8 cellular contexts compared by ENCODE assay signal in the genomic region with DNA sequence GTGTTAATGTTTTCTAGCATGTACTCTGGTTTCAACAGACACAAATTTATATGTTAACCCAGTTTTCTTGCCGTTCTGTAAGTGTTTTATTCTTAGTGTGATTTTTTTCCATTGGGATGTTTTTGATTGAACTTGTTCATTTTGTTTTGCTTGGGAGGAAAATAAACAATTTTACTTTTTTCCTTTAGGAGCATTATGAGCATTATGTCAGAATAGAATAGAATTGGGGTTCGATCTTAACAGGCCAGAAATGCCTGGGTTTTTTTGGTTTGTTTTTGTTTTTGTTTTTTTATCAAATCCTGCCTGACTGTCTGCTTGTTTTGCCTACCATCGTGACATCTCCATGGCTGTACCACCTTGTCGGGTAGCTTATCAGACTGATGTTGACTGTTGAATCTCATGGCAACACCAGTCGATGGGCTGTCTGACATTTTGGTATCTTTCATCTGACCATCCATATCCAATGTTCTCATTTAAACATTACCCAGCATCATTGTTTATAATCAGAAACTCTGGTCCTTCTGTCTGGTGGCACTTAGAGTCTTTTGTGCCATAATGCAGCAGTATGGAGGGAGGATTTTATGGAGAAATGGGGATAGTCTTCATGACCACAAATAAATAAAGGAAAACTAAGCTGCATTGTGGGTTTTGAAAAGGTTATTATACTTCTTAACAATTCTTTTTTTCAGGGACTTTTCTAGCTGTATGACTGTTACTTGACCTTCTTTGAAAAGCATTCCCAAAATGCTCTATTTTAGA. TPM values are rescaled to one million over a fixed set of nuclear protein-coding genes. Genes with fewer than 3 reads are reported as not detected.
DNase-seq lines count a peak whose midpoint lies in the region; ATAC-seq and TF ChIP-seq lines count a peak whose summit lies in the region.

No MANE protein-coding gene starts in this region.

- H3K4me3 ChIP-seq in heart right ventricle, result peak overlapping the region in 8 of 10 donors; percentile 48 to 68 (median 60)
- peak overlapping the region; percentile 98 for H3K4me3 ChIP-seq in iPS-18a (ENCODE audit: low read length)
- peak overlapping the region; percentile 66 for H3K4me3 ChIP-seq in suprapubic skin

- DNase-seq in heart right ventricle (no peak), cardiac septum (ENCODE audit: low spot score) (no peak), suprapubic skin (ENCODE audit: low spot score in 2 of 2) (no peak), NCI-H69 (lab: John Stamatoyannopoulos, UW) (no peak), omental fat pad (ENCODE audit: low spot score) (no peak)
- DNase-seq in activated T-cell treated with anti-CD3 and anti-CD28 coated beads, Interleukin-2, amount 50 U/mL, for 48 hours, result peak; percentile 45 to 46

- no peak for TF ChIP-seq POLR2A in suprapubic skin (IDR thresholded peaks at IDR 0.05)

- peaks cover 0 to 55% (median 43%) of the 10 kb centered on the region in 9 donors for H3K4me1 ChIP-seq in heart right ventricle
- peaks cover 26% of the 10 kb centered on the region for H3K4me1 ChIP-seq in iPS-18a (ENCODE audit: control insufficient read depth, low read depth, low read length)
- H3K4me1 ChIP-seq in suprapubic skin, result peaks cover 76% of the 10 kb centered on the region

- ATAC-seq in heart right ventricle (no peak), omental fat pad (ENCODE audit: low FRiP score) (no peak), GM18858 (IDR thresholded peaks at IDR 0.05; ENCODE audit: unreplicated experiment) (no peak)

- peaks cover 0 to 49% (median 3%) of the 10 kb centered on the region in 9 donors for H3K36me3 ChIP-seq in heart right ventricle
- H3K36me3 ChIP-seq in iPS-18a (ENCODE audit: control insufficient read depth, low read depth, low read length), result peaks cover 11% of the 10 kb centered on the region
- no peaks in the 10 kb centered on the region for H3K36me3 ChIP-seq in suprapubic skin

- H3K9me3 ChIP-seq in heart right ventricle, result no peaks in the 10 kb centered on the region
- H3K9me3 ChIP-seq in iPS-18a (ENCODE audit: control insufficient read depth, low read depth, low read length), result no peaks in the 10 kb centered on the region
- H3K9me3 ChIP-seq in suprapubic skin, result no peaks in the 10 kb centered on the region

- 40 to 49% methylated on average over 5 of the region's 5 CpGs for WGBS in heart right ventricle, 2 donors
- WGBS in suprapubic skin, result 14% methylated on average over 5 of the region's 5 CpGs

- H3K27me3 ChIP-seq in heart right ventricle (no peaks in the 10 kb centered on the region), iPS-18a (ENCODE audit: control insufficient read depth, insufficient read depth, low read length) (no peaks in the 10 kb centered on the region), suprapubic skin (no peaks in the 10 kb centered on the region)

- TF ChIP-seq CTCF in heart right ventricle (IDR thresholded peaks at IDR 0.05) (no peak), suprapubic skin (IDR thresholded peaks at IDR 0.05) (no peak), omental fat pad (IDR thresholded peaks at IDR 0.05) (no peak)

- H3K27ac ChIP-seq in heart right ventricle (peak overlapping the region in 8 of 10 donors; percentile 30 to 97 (median 90)), iPS-18a (ENCODE audit: low read length) (peak overlapping the region; percentile 70), suprapubic skin (peak overlapping the region; percentile 97)

- intact Hi-C loops in heart right ventricle (cut with DNase I), result loop anchor here in 1 of 10 donors (10.0 kb wide), 1 partner anchor 206 kb away; no protein-coding TSS in a partner anchor
- intact Hi-C loops in cardiac septum (cut with DNase I), result no loop called here

- H3K9ac ChIP-seq in iPS-18a (ENCODE audit: low read length), result peak overlapping the region; percentile 97

- TF ChIP-seq EP300 in suprapubic skin (IDR thresholded peaks at IDR 0.05), result no peak

RNA-seq across cellular contexts. Expression of gene TUBD1, which starts 51.7 kb away (rescaled TPM):
- total RNA-seq in heart right ventricle (10 to 100 TPM in 1 of 10 donors, 1 to 10 TPM in 9; 4.0 to 10.1 (median 6.6) TPM), cardiac septum (7.5 TPM), suprapubic skin (10 to 100 TPM in 2 of 4 donors, 1 to 10 TPM in 2; 4.2 to 18.9 (median 9.1) TPM), omental fat pad (10 to 100 TPM in 1 of 4 donors, 1 to 10 TPM in 3; 5.3 to 14.5 (median 7.2) TPM)
- polyA plus RNA-seq in heart right ventricle, result 10 to 100 TPM in 1 of 2 donors, 1 to 10 TPM in 1; 4.1 to 10.4 TPM

RNA-seq across cellular contexts. Expression of gene RPS6KB1, which starts 51.8 kb away (rescaled TPM):
- total RNA-seq in heart right ventricle (10 to 100 TPM; 19.6 to 30.4 (median 25.6) TPM), cardiac septum (24.7 TPM), suprapubic skin (10 to 100 TPM; 21.1 to 77.5 (median 28.4) TPM), omental fat pad (10 to 100 TPM; 30.6 to 56.3 (median 35.4) TPM)
- 10 to 100 TPM in 1 of 2 donors, 1 to 10 TPM in 1; 5.1 to 11.2 TPM for polyA plus RNA-seq in heart right ventricle

Comparison
In these comparisons a context has a peak if more than half of its experiments do, and no peak if none do; other contexts are left out.
1. DNase-seq: peak in activated T-cell treated with anti-CD3 and anti-CD28 coated beads, Interleukin-2, amount 50 U/mL, for 48 hours (2 of 2); none in heart right ventricle (0 of 2), cardiac septum (single experiment), suprapubic skin (0 of 2), NCI-H69 (single experiment) and omental fat pad (single experiment).
2. Peak in every context shown above with its lines, with median percentiles within 50 percentile points of each other: H3K27ac ChIP-seq and H3K4me3 ChIP-seq.